9 cellular contexts compared by ENCODE assay signal in the genomic region with DNA sequence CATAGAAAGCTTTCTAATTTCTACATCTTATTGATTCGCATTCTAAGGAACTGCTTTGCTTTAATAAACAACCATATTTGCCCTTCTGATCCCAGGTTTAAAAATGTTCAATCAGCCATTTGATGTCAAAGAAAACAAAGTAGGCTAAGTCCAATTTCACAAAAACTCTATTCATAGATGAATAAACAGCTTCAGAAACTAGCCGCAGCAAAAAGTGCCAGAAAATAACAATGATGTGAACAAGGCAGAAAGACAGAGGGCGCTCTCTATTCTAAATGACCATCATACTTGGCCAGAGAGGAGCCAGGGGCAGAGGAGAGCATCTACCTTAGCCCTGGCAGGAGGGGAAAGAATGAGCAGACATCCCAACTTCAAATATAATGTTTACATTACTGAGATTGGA. TPM values are rescaled to one million over a fixed set of nuclear protein-coding genes. Genes with fewer than 3 reads are reported as not detected.
DNase-seq lines count a peak whose midpoint lies in the region; ATAC-seq and TF ChIP-seq lines count a peak whose summit lies in the region.
"Had no signal": no experiment of that assay in that cellular context is flagged by ENCODE, and none has a peak within 500 bp of the region (broad histone marks: within the 10 kb centered on the region; RNA-seq: fewer than 3 reads in every experiment).

No MANE protein-coding gene starts in this region.

- H3K9me3 Mint-ChIP-seq in stimulated activated memory B cell treated with anti-CD40 and anti-IgM and Interleukin-4, amounts not matched to agents 10 μg/mL and 1 μg/mL and 100 μg/mL, for 72 hours = no peaks in the 10 kb centered on the region

- no peak for ATAC-seq in upper lobe of right lung
- ATAC-seq in HG03460 (IDR thresholded peaks at IDR 0.05; ENCODE audit: unreplicated experiment) = no peak
- no peak for ATAC-seq in stimulated activated memory B cell treated with anti-CD40 and anti-IgM and Interleukin-4, amounts not matched to agents 10 μg/mL and 1 μg/mL and 100 μg/mL, for 72 hours

- DNase-seq in SHP77 (lab: John Stamatoyannopoulos, UW) = peak; percentile 30 to 34
- DNase-seq in SHP77 treated with DMSO at 0.1 percent for 48 hours (lab: John Stamatoyannopoulos, UW) = no peak
- DNase-seq in hepatocyte (ENCODE audit: low spot score) = peak; percentile 34
- DNase-seq in upper lobe of right lung = no peak
- DNase-seq in NCI-H1436 (lab: John Stamatoyannopoulos, UW) = no peak

- WGBS in hepatocyte (ENCODE audit: low lambda C conversion rate, missing lambda C conversion rate) = 52% methylated on average over 3 of the region's 3 CpGs

- H3K4me3 ChIP-seq in WI38 (ENCODE audit: low read depth, low read length) (no peak overlapping the region), hepatocyte (no peak overlapping the region), upper lobe of right lung (no peak overlapping the region)

- H2AFZ ChIP-seq in hepatocyte = no peak overlapping the region

- H3K27ac ChIP-seq in hepatocyte (no peak overlapping the region), upper lobe of right lung (no peak overlapping the region)

- H3K79me2 ChIP-seq in hepatocyte = peaks cover 98% of the 10 kb centered on the region

- H3K36me3 ChIP-seq in hepatocyte (replicated peaks; ENCODE audit: insufficient read depth, low read depth) (no peaks in the 10 kb centered on the region), upper lobe of right lung (no peaks in the 10 kb centered on the region)

- no peaks in the 10 kb centered on the region for H3K36me3 Mint-ChIP-seq in stimulated activated memory B cell treated with anti-CD40 and anti-IgM and Interleukin-4, amounts not matched to agents 10 μg/mL and 1 μg/mL and 100 μg/mL, for 72 hours

- H3K4me2 ChIP-seq in hepatocyte = no peak overlapping the region

- TF ChIP-seq CTCF in WI38 (IDR thresholded peaks at IDR 0.05; ENCODE audit: low read depth, low read length) = 0 out of 2 replicates have a peak, but pooled peaks have one; percentile 12
- peak; percentile 47 for TF ChIP-seq CTCF in hepatocyte (IDR thresholded peaks at IDR 0.05; ENCODE audit: poor library complexity)
- TF ChIP-seq CTCF in upper lobe of right lung (IDR thresholded peaks at IDR 0.05) = peak; percentile 39

- H3K9me3 ChIP-seq in hepatocyte (ENCODE audit: low read depth) (no peaks in the 10 kb centered on the region), upper lobe of right lung (no peaks in the 10 kb centered on the region)

- no peaks in the 10 kb centered on the region for H3K9me2 ChIP-seq in hepatocyte (replicated peaks; ENCODE audit: insufficient read depth)

- H3K4me1 ChIP-seq in hepatocyte (ENCODE audit: insufficient read depth) = peaks cover 10% of the 10 kb centered on the region
- peaks cover 12% of the 10 kb centered on the region for H3K4me1 ChIP-seq in upper lobe of right lung

- no peaks in the 10 kb centered on the region for H3K4me1 Mint-ChIP-seq in stimulated activated memory B cell treated with anti-CD40 and anti-IgM and Interleukin-4, amounts not matched to agents 10 μg/mL and 1 μg/mL and 100 μg/mL, for 72 hours
- H3K4me1 Mint-ChIP-seq: IgD-negative memory B cell had no signal

- no peak overlapping the region for H3K4me3 Mint-ChIP-seq in stimulated activated memory B cell treated with anti-CD40 and anti-IgM and Interleukin-4, amounts not matched to agents 10 μg/mL and 1 μg/mL and 100 μg/mL, for 72 hours
- H3K4me3 Mint-ChIP-seq: IgD-negative memory B cell had no signal

- H3K27me3 ChIP-seq in hepatocyte (no peaks in the 10 kb centered on the region), upper lobe of right lung (no peaks in the 10 kb centered on the region)

- no peak overlapping the region for H3K27ac Mint-ChIP-seq in stimulated activated memory B cell treated with anti-CD40 and anti-IgM and Interleukin-4, amounts not matched to agents 10 μg/mL and 1 μg/mL and 100 μg/mL, for 72 hours
- H3K27ac Mint-ChIP-seq: IgD-negative memory B cell had no signal

- H3K27me3 Mint-ChIP-seq in stimulated activated memory B cell treated with anti-CD40 and anti-IgM and Interleukin-4, amounts not matched to agents 10 μg/mL and 1 μg/mL and 100 μg/mL, for 72 hours = peaks cover 22% of the 10 kb centered on the region

- peaks cover 92% of the 10 kb centered on the region for H4K20me1 ChIP-seq in hepatocyte (ENCODE audit: insufficient read depth, poor library complexity, severe bottlenecking)

- intact Hi-C loops in upper lobe of right lung (cut with DNase I) = no loop called here

RNA-seq across cellular contexts. Expression of a gene that starts 9.7 kb away (rescaled TPM):
- total RNA-seq in hepatocyte (21.8 and 23.9 TPM in 2 replicates), upper lobe of right lung (11.8 TPM)
- 22.4 and 27.4 TPM in 2 replicates for polyA plus RNA-seq in hepatocyte
- polyA plus RNA-seq: IgD-negative memory B cell had no signal

Comparison
In these comparisons a context has a peak if more than half of its experiments do, and no peak if none do; other contexts are left out.
1. DNase-seq: peak in SHP77 (2 of 2) and hepatocyte (single experiment); none in SHP77 treated with DMSO at 0.1 percent for 48 hours (single experiment), upper lobe of right lung (single experiment) and NCI-H1436 (single experiment).
2. Peak in every context shown above with its lines, with median percentiles within 50 percentile points of each other: CTCF ChIP-seq.